Comparison of ENCODE assay signal across 11 cellular contexts in genomic region chr21:29938968-29939858, GRCh38. TPM values are rescaled to one million over a fixed set of nuclear protein-coding genes. Genes with fewer than 3 reads are reported as not detected.
DNase-seq lines count a peak whose midpoint lies in the region; ATAC-seq and TF ChIP-seq lines count a peak whose summit lies in the region.
"Had no signal": no experiment of that assay in that cellular context is flagged by ENCODE, and none has a peak within 500 bp of the region (broad histone marks: within the 10 kb centered on the region; RNA-seq: fewer than 3 reads in every experiment).

No MANE protein-coding gene starts in this region.

- peak overlapping the region; percentile 61 for H3K4me2 ChIP-seq in fibroblast of lung (ENCODE audit: extremely low read depth, insufficient read depth, low read length)
- peak overlapping the region; percentile 95 for H3K4me2 ChIP-seq in neural cell (ENCODE audit: low read length)

- H3F3A ChIP-seq in neural cell (ENCODE audit: insufficient read depth, low read length, poor library complexity, severe bottlenecking), result peaks cover 7% of the 10 kb centered on the region

- H3K9ac ChIP-seq in fibroblast of lung (ENCODE audit: insufficient read depth, low read length) (no peak overlapping the region), neural cell (ENCODE audit: low read length) (peak overlapping the region; percentile 60)

- no peak for TF ChIP-seq EP300 in neural cell (conservative IDR thresholded peaks at IDR 0.05; ENCODE audit: poor library complexity, severe bottlenecking)

- H3K79me2 ChIP-seq in fibroblast of lung (ENCODE audit: control insufficient read depth, insufficient read depth, low read length) (no peaks in the 10 kb centered on the region), neural cell (replicated peaks; ENCODE audit: insufficient read depth, low read length) (no peaks in the 10 kb centered on the region)

- ATAC-seq in GM18502 (IDR thresholded peaks at IDR 0.05; ENCODE audit: poor library complexity, unreplicated experiment) (no peak), HG03095 (IDR thresholded peaks at IDR 0.05; ENCODE audit: unreplicated experiment) (no peak)
- ATAC-seq: naive thymus-derived CD4-positive, alpha-beta T cell; stimulated activated effector memory CD8-positive, alpha-beta T cell treated with anti-CD3 and anti-CD28 coated beads, Interleukin-12 subunit alpha, Interleukin-12 subunit beta, amount 100 ng/mL, for 72 hours had no signal

- H3K27me3 ChIP-seq in MG63, result peaks cover 59% of the 10 kb centered on the region
- peaks cover 12% of the 10 kb centered on the region for H3K27me3 ChIP-seq in fibroblast of lung (ENCODE audit: control insufficient read depth, insufficient read depth, low read length)
- peaks cover 38% of the 10 kb centered on the region for H3K27me3 ChIP-seq in neural cell (ENCODE audit: insufficient read depth, low read depth, low read length)

- no peaks in the 10 kb centered on the region for H3K9me3 ChIP-seq in MG63
- no peaks in the 10 kb centered on the region for H3K9me3 ChIP-seq in fibroblast of lung (ENCODE audit: control insufficient read depth, insufficient read depth, low read depth, low read length)
- no peaks in the 10 kb centered on the region for H3K9me3 ChIP-seq in neural cell (ENCODE audit: low read length)

- H3K36me3 ChIP-seq in MG63 (no peaks in the 10 kb centered on the region), fibroblast of lung (ENCODE audit: control insufficient read depth, insufficient read depth, low read length) (no peaks in the 10 kb centered on the region), neural cell (ENCODE audit: insufficient read depth, low read length) (no peaks in the 10 kb centered on the region)

- no peak for TF ChIP-seq CTCF in AG10803 (conservative IDR thresholded peaks at IDR 0.05; ENCODE audit: low read length)
- no peak for TF ChIP-seq CTCF in fibroblast of lung (conservative IDR thresholded peaks at IDR 0.05 in 1 of 2, IDR thresholded peaks at IDR 0.05 in 1 of 2; ENCODE audit: low read depth in 1 of 2, low read length in 2 of 2)
- no peak for TF ChIP-seq CTCF in neural cell (IDR thresholded peaks at IDR 0.05; ENCODE audit: poor library complexity, severe bottlenecking)

- H2AFZ ChIP-seq in fibroblast of lung (ENCODE audit: low read length) (peak overlapping the region; percentile 24), neural cell (ENCODE audit: low read depth, low read length) (peak overlapping the region; percentile 17)

- H3K4me1 ChIP-seq in fibroblast of lung (ENCODE audit: control insufficient read depth, extremely low read depth, insufficient read depth, low read length), result no peaks in the 10 kb centered on the region

- H3K27ac ChIP-seq in fibroblast of lung (ENCODE audit: insufficient read depth, low read length) (no peak overlapping the region), neural cell (ENCODE audit: low read length) (no peak overlapping the region)

- H3K9me2 ChIP-seq in neural cell (ENCODE audit: insufficient read depth, low read length), result no peaks in the 10 kb centered on the region

- no peak for TF ChIP-seq RAD21 in neural cell (conservative IDR thresholded peaks at IDR 0.05)

- no peaks in the 10 kb centered on the region for H4K20me1 ChIP-seq in fibroblast of lung (ENCODE audit: control insufficient read depth, extremely low read depth, insufficient read depth, low read length)
- H4K20me1 ChIP-seq in neural cell (ENCODE audit: insufficient read depth), result no peaks in the 10 kb centered on the region

- peak overlapping the region; percentile 16; the same call in 1 of the 2 replicates for H3K4me3 ChIP-seq in AG10803 (ENCODE audit: low read length)
- peak overlapping the region; percentile 22 for H3K4me3 ChIP-seq in MG63
- peak overlapping the region; percentile 6 to 64 (median 16) for H3K4me3 ChIP-seq in fibroblast of lung (replicated peaks in 1 of 4; ENCODE audit: control extremely low read depth in 1 of 4, insufficient read depth in 1 of 4, low read depth in 3 of 4, low read length in 4 of 4)
- H3K4me3 ChIP-seq in neural cell (ENCODE audit: low read length), result peak overlapping the region; percentile 85

- DNase-seq in AG10803 (ENCODE audit: low read depth) (no peak), MG63 (peak; percentile 25), fibroblast of lung (ENCODE audit: low read depth in 2 of 2) (peak; percentile 9 to 18), NCI-H2196 treated with DMSO at 0.1 percent for 48 hours (lab: John Stamatoyannopoulos, UW; ENCODE audit: unreplicated experiment) (no peak), GF-D8 (lab: John Stamatoyannopoulos, UW) (no peak)
- DNase-seq: naive thymus-derived CD4-positive, alpha-beta T cell had no signal

TF ChIP-seq in neural cell, 6 proteins besides CTCF, POLR2A, EP300 and RAD21:
- TF ChIP-seq MXI1 (conservative IDR thresholded peaks at IDR 0.05; ENCODE audit: poor library complexity, severe bottlenecking) (peak; percentile 50), TAF1 (IDR thresholded peaks at IDR 0.05; ENCODE audit: low read depth) (no peak), SMC3 (conservative IDR thresholded peaks at IDR 0.05; ENCODE audit: poor library complexity) (no peak)
TF ChIP-seq in neural cell: peak in this region for 1.

RNA-seq across cellular contexts. Expression of gene GRIK1, which starts 0.6 kb away (rescaled TPM):
- not detected in 2 replicates for total RNA-seq in MG63 (2014; rRNA removed; shearing (Covaris generic); ENCODE audit: low replicate concordance)
- total RNA-seq in fibroblast of lung, result not detected in 2 replicates
- polyA plus RNA-seq in fibroblast of lung (not detected in 2 replicates), neural cell (8.7 and 9.1 TPM in 2 replicates)
- 0.03 and 0.05 TPM in 2 replicates for polyA plus RNA-seq in fibroblast of lung (2012)
- polyA minus RNA-seq in fibroblast of lung (ENCODE audit: low replicate concordance) (not detected in 2 replicates), neural cell (9.7 and 15.0 TPM in 2 replicates)
- total RNA-seq: T-helper 1 cell treated with Interleukin-12 subunit alpha and Interleukin-12 subunit beta and Interleukin-4 antibody, amounts not matched to agents 30 ng/mL and 1 ng/mL, for 36 hours had no signal
- polyA plus RNA-seq: naive thymus-derived CD4-positive, alpha-beta T cell had no signal

Comparison
In these comparisons a context has a peak if more than half of its experiments do, and no peak if none do; other contexts are left out.
1. DNase-seq: peak in MG63 (single experiment) and fibroblast of lung (2 of 2); none in AG10803 (single experiment), NCI-H2196 treated with DMSO at 0.1 percent for 48 hours (single experiment) and GF-D8 (single experiment).
2. H3K4me3 ChIP-seq: peak in every context shown above with its lines; median percentile 85 in neural cell; 22 in MG63; 16 in AG10803; 16 in fibroblast of lung.